In the genomic region with DNA sequence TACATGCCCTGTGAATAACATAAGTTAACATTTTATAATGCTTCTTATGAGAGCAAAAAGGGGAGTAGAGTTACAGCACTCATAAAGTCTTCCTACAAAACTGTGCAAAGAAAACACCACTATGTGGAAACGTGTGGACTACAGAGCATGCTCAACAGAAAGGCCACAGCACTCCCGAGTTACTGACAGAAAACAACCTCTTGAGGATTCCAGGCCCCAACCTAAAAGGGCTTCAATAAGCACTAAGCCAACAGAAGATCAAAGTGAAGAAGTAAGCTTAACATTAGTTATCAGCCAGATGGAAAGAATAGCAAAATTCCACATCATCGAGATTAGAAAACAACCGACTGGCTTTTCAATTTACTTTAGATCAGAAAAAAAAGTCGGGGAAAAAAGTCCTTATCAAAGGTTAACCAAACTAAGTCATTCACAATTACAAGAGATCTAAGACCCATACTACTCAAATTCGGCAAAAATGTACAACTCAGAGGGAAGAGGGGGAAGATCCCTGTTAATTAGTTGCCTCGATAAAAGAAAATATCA, we compare ENCODE assay signal across 8 cellular contexts. TPM values are rescaled to one million over a fixed set of nuclear protein-coding genes. Genes with fewer than 3 reads are reported as not detected.
DNase-seq lines count a peak whose midpoint lies in the region; ATAC-seq and TF ChIP-seq lines count a peak whose summit lies in the region.

No MANE protein-coding gene starts in this region.

- H3K4me3 Mint-ChIP-seq in CD4-positive, alpha-beta memory T cell = peak overlapping the region; percentile 91 to 100 (median 98)
- H3K4me3 Mint-ChIP-seq in activated naive CD8-positive, alpha-beta T cell = peak overlapping the region; percentile 95

- H4K20me1 ChIP-seq in smooth muscle cell (ENCODE audit: low read depth) = peaks cover 53% of the 10 kb centered on the region

- peak overlapping the region; percentile 91 for H3K4me2 ChIP-seq in smooth muscle cell

- no peak for TF ChIP-seq CTCF in smooth muscle cell (IDR thresholded peaks at IDR 0.05; ENCODE audit: borderline replicate concordance, insufficient read depth, poor library complexity, severe bottlenecking)

- no peaks in the 10 kb centered on the region for H3K9me3 ChIP-seq in CD4-positive, alpha-beta memory T cell (ENCODE audit: control insufficient read depth in 1 of 2, low read length in 2 of 2)
- no peaks in the 10 kb centered on the region for H3K9me3 ChIP-seq in smooth muscle cell (replicated peaks; ENCODE audit: low read depth)

- peaks cover 4 to 18% of the 10 kb centered on the region in 2 donors for H3K36me3 Mint-ChIP-seq in CD4-positive, alpha-beta memory T cell
- H3K36me3 Mint-ChIP-seq in activated naive CD8-positive, alpha-beta T cell = peaks cover 2% of the 10 kb centered on the region

- peak overlapping the region; percentile 99 to 100 (median 100) for H3K27ac Mint-ChIP-seq in CD4-positive, alpha-beta memory T cell
- peak overlapping the region; percentile 95 for H3K27ac Mint-ChIP-seq in activated naive CD8-positive, alpha-beta T cell

- H3K4me3 ChIP-seq in CD4-positive, alpha-beta memory T cell (ENCODE audit: low read length in 2 of 2) = peak overlapping the region; percentile 53 to 68
- H3K4me3 ChIP-seq in iPS-11a (ENCODE audit: low read depth, low read length) (peak overlapping the region; percentile 81), smooth muscle cell (peak overlapping the region; percentile 63)

- H3K27ac ChIP-seq in CD4-positive, alpha-beta memory T cell (ENCODE audit: low read depth, low read length) = peak overlapping the region; percentile 96
- H3K27ac ChIP-seq in smooth muscle cell (ENCODE audit: low read depth) = peak overlapping the region; percentile 87

- H3K36me3 ChIP-seq in CD4-positive, alpha-beta memory T cell (ENCODE audit: insufficient read depth, low read length) = no peaks in the 10 kb centered on the region
- H3K36me3 ChIP-seq in smooth muscle cell (ENCODE audit: low read depth) = no peaks in the 10 kb centered on the region

- no peaks in the 10 kb centered on the region for H3K27me3 Mint-ChIP-seq in CD4-positive, alpha-beta memory T cell
- no peaks in the 10 kb centered on the region for H3K27me3 Mint-ChIP-seq in activated naive CD8-positive, alpha-beta T cell

- no peak for DNase-seq in CD4-positive, alpha-beta memory T cell
- DNase-seq in HT1080 (ENCODE audit: low read depth) (peak; percentile 16), smooth muscle cell (lab: John Stamatoyannopoulos, UW; ENCODE audit: unreplicated experiment) (no peak)
- DNase-seq in activated CD4-positive, alpha-beta T cell treated with anti-CD3 and anti-CD28 coated beads for 4 hours = no peak

- no peaks in the 10 kb centered on the region for H3K27me3 ChIP-seq in CD4-positive, alpha-beta memory T cell (ENCODE audit: insufficient read depth, low read length)
- no peaks in the 10 kb centered on the region for H3K27me3 ChIP-seq in smooth muscle cell (ENCODE audit: low read depth)

- H3K4me1 Mint-ChIP-seq in CD4-positive, alpha-beta memory T cell = peaks cover 49 to 78% (median 63%) of the 10 kb centered on the region in 4 donors
- H3K4me1 Mint-ChIP-seq in activated naive CD8-positive, alpha-beta T cell (ENCODE audit: low read depth) = peaks cover 71% of the 10 kb centered on the region

- POLR2A ChIA-PET in CD4-positive, alpha-beta memory T cell (lab: Charles Lee; ENCODE audit: partially characterized antibody) = interaction anchor here (1.0 to 7.8 kb wide), 17 partner anchors 7 to 400 kb away, joined by 3 to 111 read pairs (median 19); partner anchors contain the start of genes AVL9, BBS9, LSM5 and NT5C3A

- H2AFZ ChIP-seq in smooth muscle cell (ENCODE audit: low read depth) = no peak overlapping the region

- H3K9ac ChIP-seq in smooth muscle cell (ENCODE audit: low read depth) = peak overlapping the region; percentile 87

- H3K4me1 ChIP-seq in CD4-positive, alpha-beta memory T cell (ENCODE audit: insufficient read depth, low read length) = peaks cover 65% of the 10 kb centered on the region
- peaks cover 15% of the 10 kb centered on the region for H3K4me1 ChIP-seq in smooth muscle cell (ENCODE audit: low read depth)

- ATAC-seq in HG02973 (IDR thresholded peaks at IDR 0.05; ENCODE audit: unreplicated experiment) (no peak), esophagus mucosa (no peak)

- H3K79me2 ChIP-seq in smooth muscle cell (ENCODE audit: low read depth) = peaks cover 56% of the 10 kb centered on the region

- WGBS in smooth muscle cell (ENCODE audit: low lambda C conversion rate) = 2% methylated on average over 7 of the region's 7 CpGs

- H3F3A ChIP-seq in smooth muscle cell (ENCODE audit: low read depth) = peaks cover 10% of the 10 kb centered on the region

- peaks cover 0 to 5% (median 0%) of the 10 kb centered on the region in 8 donors for H3K9me3 Mint-ChIP-seq in CD4-positive, alpha-beta memory T cell
- H3K9me3 Mint-ChIP-seq in activated naive CD8-positive, alpha-beta T cell (ENCODE audit: low read depth) = no peaks in the 10 kb centered on the region

- intact Hi-C loops in CD4-positive, alpha-beta memory T cell (cut with micrococcal nuclease) = loop anchor here (1.0 to 2.0 kb wide), 3 partner anchors 44 to 239 kb away; partner anchors contain the start of gene BBS9

- CTCF ChIA-PET in CD4-positive, alpha-beta memory T cell (lab: Charles Lee; ENCODE audit: partially characterized antibody) = interaction anchor here (1.2 to 6.9 kb wide), 5 partner anchors 11 to 53 kb away, joined by 4 to 65 read pairs (median 6); no protein-coding TSS in a partner anchor

RNA-seq across cellular contexts. Expression of gene KBTBD2, which starts 1.5 kb away (rescaled TPM):
- total RNA-seq in CD4-positive, alpha-beta memory T cell = 10 to 100 TPM; 61.5 to 64.3 TPM
- 10 to 100 TPM; 27.4 to 39.0 TPM for polyA plus RNA-seq in CD4-positive, alpha-beta memory T cell
- total RNA-seq in HT1080 (2014; rRNA removed; shearing (Covaris generic)) = 28.0 and 32.9 TPM in 2 replicates
- polyA plus RNA-seq in HT1080 (2015; cell fraction: cytosol; rRNA removed) = 26.0 and 33.6 TPM in 2 replicates
- polyA plus RNA-seq in HT1080 (2015; cell fraction: nucleus; rRNA removed) = 37.5 and 37.6 TPM in 2 replicates
- total RNA-seq in smooth muscle cell (32.7 and 43.2 TPM in 2 replicates), esophagus mucosa (15.3 TPM)
- polyA plus RNA-seq in smooth muscle cell = 21.2 and 25.6 TPM in 2 replicates
